In genomic region chr2:33275689-33276444, GRCh38 we compare ENCODE assay signal across 1 cellular context.
TF ChIP-seq lines count a peak whose summit lies in the region.

No MANE protein-coding gene starts in this region.

TF ChIP-seq in HepG2, 621 proteins besides CTCF, POLR2A, EP300 and RAD21 (continued from another document and continues in another):
- TF ChIP-seq, protein P1, sequence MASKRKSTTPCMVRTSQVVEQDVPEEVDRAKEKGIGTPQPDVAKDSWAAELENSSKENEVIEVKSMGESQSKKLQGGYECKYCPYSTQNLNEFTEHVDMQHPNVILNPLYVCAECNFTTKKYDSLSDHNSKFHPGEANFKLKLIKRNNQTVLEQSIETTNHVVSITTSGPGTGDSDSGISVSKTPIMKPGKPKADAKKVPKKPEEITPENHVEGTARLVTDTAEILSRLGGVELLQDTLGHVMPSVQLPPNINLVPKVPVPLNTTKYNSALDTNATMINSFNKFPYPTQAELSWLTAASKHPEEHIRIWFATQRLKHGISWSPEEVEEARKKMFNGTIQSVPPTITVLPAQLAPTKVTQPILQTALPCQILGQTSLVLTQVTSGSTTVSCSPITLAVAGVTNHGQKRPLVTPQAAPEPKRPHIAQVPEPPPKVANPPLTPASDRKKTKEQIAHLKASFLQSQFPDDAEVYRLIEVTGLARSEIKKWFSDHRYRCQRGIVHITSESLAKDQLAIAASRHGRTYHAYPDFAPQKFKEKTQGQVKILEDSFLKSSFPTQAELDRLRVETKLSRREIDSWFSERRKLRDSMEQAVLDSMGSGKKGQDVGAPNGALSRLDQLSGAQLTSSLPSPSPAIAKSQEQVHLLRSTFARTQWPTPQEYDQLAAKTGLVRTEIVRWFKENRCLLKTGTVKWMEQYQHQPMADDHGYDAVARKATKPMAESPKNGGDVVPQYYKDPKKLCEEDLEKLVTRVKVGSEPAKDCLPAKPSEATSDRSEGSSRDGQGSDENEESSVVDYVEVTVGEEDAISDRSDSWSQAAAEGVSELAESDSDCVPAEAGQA (IDR thresholded peaks at IDR 0.05; ENCODE audit: low read depth), result no peak
- TF ChIP-seq, protein P1 (CRISPR knock-in tag; IDR thresholded peaks at IDR 0.05; ENCODE audit: borderline replicate concordance), result no peak
- TF ChIP-seq MYNN (CRISPR knock-in tag; IDR thresholded peaks at IDR 0.05; ENCODE audit: low read depth) (no peak), DMAP1 (CRISPR knock-in tag; IDR thresholded peaks at IDR 0.05) (no peak), KLF9 (CRISPR knock-in tag; IDR thresholded peaks at IDR 0.05; ENCODE audit: low read depth) (no peak), TIGD3 (CRISPR knock-in tag; IDR thresholded peaks at IDR 0.05; ENCODE audit: borderline replicate concordance) (no peak), GLI4 (CRISPR knock-in tag; IDR thresholded peaks at IDR 0.05; ENCODE audit: borderline replicate concordance) (no peak), ZSCAN25 (CRISPR knock-in tag; IDR thresholded peaks at IDR 0.05) (no peak), ZNF367 (CRISPR knock-in tag; IDR thresholded peaks at IDR 0.05; ENCODE audit: borderline replicate concordance) (no peak), PTBP1 (IDR thresholded peaks at IDR 0.05; ENCODE audit: low read depth, low read length, poor library complexity, severe bottlenecking) (no peak), NR1H2 (CRISPR knock-in tag; IDR thresholded peaks at IDR 0.05; ENCODE audit: borderline replicate concordance, low read depth) (no peak), TFAP4 (IDR thresholded peaks at IDR 0.05; ENCODE audit: borderline replicate concordance, low read depth) (peak; percentile 87), POLR2AphosphoS2 (IDR thresholded peaks at IDR 0.05; ENCODE audit: low read depth, low read length) (no peak), SUZ12 (IDR thresholded peaks at IDR 0.05; ENCODE audit: low read depth, low read length) (no peak), PAF1 (CRISPR knock-in tag; IDR thresholded peaks at IDR 0.05) (no peak), PITX1 (CRISPR knock-in tag; IDR thresholded peaks at IDR 0.05) (no peak), KDM2A (CRISPR knock-in tag; IDR thresholded peaks at IDR 0.05; ENCODE audit: borderline replicate concordance, low read depth) (peak; percentile 38; the same call in 1 of the 2 replicates), PAWR (CRISPR knock-in tag; IDR thresholded peaks at IDR 0.05; ENCODE audit: borderline replicate concordance) (no peak), HDAC6 (IDR thresholded peaks at IDR 0.05; ENCODE audit: low read depth, low read length) (no peak), PCBP1 (IDR thresholded peaks at IDR 0.05; ENCODE audit: borderline replicate concordance, low read depth, low read length) (no peak), ZNF496 (CRISPR knock-in tag; IDR thresholded peaks at IDR 0.05; ENCODE audit: insufficient replicate concordance) (no peak), TCF7 (IDR thresholded peaks at IDR 0.05; ENCODE audit: low read depth) (no peak; the same call in 1 of the 2 replicates), GTF2F1 (IDR thresholded peaks at IDR 0.05; ENCODE audit: low read length) (no peak), ZFP62 (CRISPR knock-in tag; IDR thresholded peaks at IDR 0.05) (no peak), ZNF678 (CRISPR knock-in tag; IDR thresholded peaks at IDR 0.05) (no peak), MIXL1 (CRISPR knock-in tag; IDR thresholded peaks at IDR 0.05) (no peak), CREB1 (IDR thresholded peaks at IDR 0.05) (peak; percentile 61), CREB1 (CRISPR knock-in tag; IDR thresholded peaks at IDR 0.05) (no peak), JDP2 (CRISPR knock-in tag; IDR thresholded peaks at IDR 0.05; ENCODE audit: borderline replicate concordance) (no peak), ZNF225 (CRISPR knock-in tag; IDR thresholded peaks at IDR 0.05) (0 out of 2 replicates have a peak, but pooled peaks have one; percentile 44), HIVEP1 (CRISPR knock-in tag; IDR thresholded peaks at IDR 0.05) (no peak), KLF15 (CRISPR knock-in tag; IDR thresholded peaks at IDR 0.05; ENCODE audit: borderline replicate concordance) (no peak), TSC22D2 (CRISPR knock-in tag; IDR thresholded peaks at IDR 0.05; ENCODE audit: borderline replicate concordance) (no peak)
- TF ChIP-seq, protein P2, sequence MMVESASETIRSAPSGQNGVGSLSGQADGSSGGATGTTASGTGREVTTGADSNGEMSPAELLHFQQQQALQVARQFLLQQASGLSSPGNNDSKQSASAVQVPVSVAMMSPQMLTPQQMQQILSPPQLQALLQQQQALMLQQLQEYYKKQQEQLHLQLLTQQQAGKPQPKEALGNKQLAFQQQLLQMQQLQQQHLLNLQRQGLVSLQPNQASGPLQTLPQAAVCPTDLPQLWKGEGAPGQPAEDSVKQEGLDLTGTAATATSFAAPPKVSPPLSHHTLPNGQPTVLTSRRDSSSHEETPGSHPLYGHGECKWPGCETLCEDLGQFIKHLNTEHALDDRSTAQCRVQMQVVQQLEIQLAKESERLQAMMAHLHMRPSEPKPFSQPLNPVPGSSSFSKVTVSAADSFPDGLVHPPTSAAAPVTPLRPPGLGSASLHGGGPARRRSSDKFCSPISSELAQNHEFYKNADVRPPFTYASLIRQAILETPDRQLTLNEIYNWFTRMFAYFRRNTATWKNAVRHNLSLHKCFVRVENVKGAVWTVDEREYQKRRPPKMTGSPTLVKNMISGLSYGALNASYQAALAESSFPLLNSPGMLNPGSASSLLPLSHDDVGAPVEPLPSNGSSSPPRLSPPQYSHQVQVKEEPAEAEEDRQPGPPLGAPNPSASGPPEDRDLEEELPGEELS (CRISPR knock-in tag; IDR thresholded peaks at IDR 0.05), result peak; percentile 73
- TF ChIP-seq, protein P3, sequence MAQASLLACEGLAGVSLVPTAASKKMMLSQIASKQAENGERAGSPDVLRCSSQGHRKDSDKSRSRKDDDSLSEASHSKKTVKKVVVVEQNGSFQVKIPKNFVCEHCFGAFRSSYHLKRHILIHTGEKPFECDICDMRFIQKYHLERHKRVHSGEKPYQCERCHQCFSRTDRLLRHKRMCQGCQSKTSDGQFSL (CRISPR knock-in tag; IDR thresholded peaks at IDR 0.05), result no peak
- TF ChIP-seq, protein P4, sequence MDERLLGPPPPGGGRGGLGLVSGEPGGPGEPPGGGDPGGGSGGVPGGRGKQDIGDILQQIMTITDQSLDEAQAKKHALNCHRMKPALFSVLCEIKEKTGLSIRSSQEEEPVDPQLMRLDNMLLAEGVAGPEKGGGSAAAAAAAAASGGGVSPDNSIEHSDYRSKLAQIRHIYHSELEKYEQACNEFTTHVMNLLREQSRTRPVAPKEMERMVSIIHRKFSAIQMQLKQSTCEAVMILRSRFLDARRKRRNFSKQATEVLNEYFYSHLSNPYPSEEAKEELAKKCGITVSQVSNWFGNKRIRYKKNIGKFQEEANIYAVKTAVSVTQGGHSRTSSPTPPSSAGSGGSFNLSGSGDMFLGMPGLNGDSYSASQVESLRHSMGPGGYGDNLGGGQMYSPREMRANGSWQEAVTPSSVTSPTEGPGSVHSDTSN (CRISPR knock-in tag; IDR thresholded peaks at IDR 0.05), result 0 out of 2 replicates have a peak, but pooled peaks have one; percentile 19
- TF ChIP-seq, protein P5, sequence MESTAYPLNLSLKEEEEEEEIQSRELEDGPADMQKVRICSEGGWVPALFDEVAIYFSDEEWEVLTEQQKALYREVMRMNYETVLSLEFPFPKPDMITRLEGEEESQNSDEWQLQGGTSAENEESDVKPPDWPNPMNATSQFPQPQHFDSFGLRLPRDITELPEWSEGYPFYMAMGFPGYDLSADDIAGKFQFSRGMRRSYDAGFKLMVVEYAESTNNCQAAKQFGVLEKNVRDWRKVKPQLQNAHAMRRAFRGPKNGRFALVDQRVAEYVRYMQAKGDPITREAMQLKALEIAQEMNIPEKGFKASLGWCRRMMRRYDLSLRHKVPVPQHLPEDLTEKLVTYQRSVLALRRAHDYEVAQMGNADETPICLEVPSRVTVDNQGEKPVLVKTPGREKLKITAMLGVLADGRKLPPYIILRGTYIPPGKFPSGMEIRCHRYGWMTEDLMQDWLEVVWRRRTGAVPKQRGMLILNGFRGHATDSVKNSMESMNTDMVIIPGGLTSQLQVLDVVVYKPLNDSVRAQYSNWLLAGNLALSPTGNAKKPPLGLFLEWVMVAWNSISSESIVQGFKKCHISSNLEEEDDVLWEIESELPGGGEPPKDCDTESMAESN (CRISPR knock-in tag; conservative IDR thresholded peaks at IDR 0.05), result no peak
- TF ChIP-seq, protein P6, sequence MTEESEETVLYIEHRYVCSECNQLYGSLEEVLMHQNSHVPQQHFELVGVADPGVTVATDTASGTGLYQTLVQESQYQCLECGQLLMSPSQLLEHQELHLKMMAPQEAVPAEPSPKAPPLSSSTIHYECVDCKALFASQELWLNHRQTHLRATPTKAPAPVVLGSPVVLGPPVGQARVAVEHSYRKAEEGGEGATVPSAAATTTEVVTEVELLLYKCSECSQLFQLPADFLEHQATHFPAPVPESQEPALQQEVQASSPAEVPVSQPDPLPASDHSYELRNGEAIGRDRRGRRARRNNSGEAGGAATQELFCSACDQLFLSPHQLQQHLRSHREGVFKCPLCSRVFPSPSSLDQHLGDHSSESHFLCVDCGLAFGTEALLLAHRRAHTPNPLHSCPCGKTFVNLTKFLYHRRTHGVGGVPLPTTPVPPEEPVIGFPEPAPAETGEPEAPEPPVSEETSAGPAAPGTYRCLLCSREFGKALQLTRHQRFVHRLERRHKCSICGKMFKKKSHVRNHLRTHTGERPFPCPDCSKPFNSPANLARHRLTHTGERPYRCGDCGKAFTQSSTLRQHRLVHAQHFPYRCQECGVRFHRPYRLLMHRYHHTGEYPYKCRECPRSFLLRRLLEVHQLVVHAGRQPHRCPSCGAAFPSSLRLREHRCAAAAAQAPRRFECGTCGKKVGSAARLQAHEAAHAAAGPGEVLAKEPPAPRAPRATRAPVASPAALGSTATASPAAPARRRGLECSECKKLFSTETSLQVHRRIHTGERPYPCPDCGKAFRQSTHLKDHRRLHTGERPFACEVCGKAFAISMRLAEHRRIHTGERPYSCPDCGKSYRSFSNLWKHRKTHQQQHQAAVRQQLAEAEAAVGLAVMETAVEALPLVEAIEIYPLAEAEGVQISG (CRISPR knock-in tag; IDR thresholded peaks at IDR 0.05), result no peak
